Comparison of ENCODE assay signal across 7 cellular contexts in genomic region chr12:42325326-42325775, GRCh38. TPM values are rescaled to one million over a fixed set of nuclear protein-coding genes. Genes with fewer than 3 reads are reported as not detected.
DNase-seq lines count a peak whose midpoint lies in the region; ATAC-seq lines count a peak whose summit lies in the region.

No MANE protein-coding gene starts in this region.

- peak overlapping the region; percentile 95 for H3K9ac ChIP-seq in HUES64 (ENCODE audit: low read depth, low read length)

- peaks cover 17% of the 10 kb centered on the region for H3K4me1 ChIP-seq in HUES64 (ENCODE audit: insufficient read depth, low read length)

- no peaks in the 10 kb centered on the region for H3K27me3 ChIP-seq in HUES64 (ENCODE audit: insufficient read depth, low read length)

- H3K27me3 Mint-ChIP-seq in activated naive CD8-positive, alpha-beta T cell treated with anti-CD3 and anti-CD28 coated beads for 36 hours: no peaks in the 10 kb centered on the region
- H3K27me3 Mint-ChIP-seq in immature natural killer cell (ENCODE audit: low read depth in 3 of 3): peaks cover 2 to 11% (median 4%) of the 10 kb centered on the region in 3 donors
- H3K27me3 Mint-ChIP-seq in stimulated activated naive CD8-positive, alpha-beta T cell treated with anti-CD3 and anti-CD28 coated beads, Interleukin-15, amount 100 ng/mL, for 72 hours: no peaks in the 10 kb centered on the region

- H3K4me1 Mint-ChIP-seq in activated naive CD8-positive, alpha-beta T cell treated with anti-CD3 and anti-CD28 coated beads for 36 hours: peaks cover 30% of the 10 kb centered on the region
- peaks cover 46 to 57% of the 10 kb centered on the region in 2 donors for H3K4me1 Mint-ChIP-seq in immature natural killer cell
- peaks cover 27% of the 10 kb centered on the region for H3K4me1 Mint-ChIP-seq in stimulated activated naive CD8-positive, alpha-beta T cell treated with anti-CD3 and anti-CD28 coated beads, Interleukin-15, amount 100 ng/mL, for 72 hours

- no peaks in the 10 kb centered on the region for H3K9me3 Mint-ChIP-seq in activated naive CD8-positive, alpha-beta T cell treated with anti-CD3 and anti-CD28 coated beads for 36 hours
- no peaks in the 10 kb centered on the region for H3K9me3 Mint-ChIP-seq in immature natural killer cell
- H3K9me3 Mint-ChIP-seq in stimulated activated naive CD8-positive, alpha-beta T cell treated with anti-CD3 and anti-CD28 coated beads, Interleukin-15, amount 100 ng/mL, for 72 hours: no peaks in the 10 kb centered on the region

- H3K4me3 Mint-ChIP-seq in activated naive CD8-positive, alpha-beta T cell treated with anti-CD3 and anti-CD28 coated beads for 36 hours: peak overlapping the region; percentile 95
- H3K4me3 Mint-ChIP-seq in immature natural killer cell: peak overlapping the region; percentile 97 to 99 (median 99)
- H3K4me3 Mint-ChIP-seq in stimulated activated naive CD8-positive, alpha-beta T cell treated with anti-CD3 and anti-CD28 coated beads, Interleukin-15, amount 100 ng/mL, for 72 hours: peak overlapping the region; percentile 99

- no peak for DNase-seq in activated naive CD8-positive, alpha-beta T cell treated with anti-CD3 and anti-CD28 coated beads for 36 hours
- DNase-seq in immature natural killer cell: no peak
- DNase-seq in stimulated activated naive CD8-positive, alpha-beta T cell treated with anti-CD3 and anti-CD28 coated beads, Interleukin-15, amount 100 ng/mL, for 72 hours: no peak
- DNase-seq in hepatic stellate cell (ENCODE audit: low spot score): no peak

- H3K27ac Mint-ChIP-seq in activated naive CD8-positive, alpha-beta T cell treated with anti-CD3 and anti-CD28 coated beads for 36 hours: peak overlapping the region; percentile 94
- H3K27ac Mint-ChIP-seq in immature natural killer cell: peak overlapping the region; percentile 93 to 99 (median 98)
- H3K27ac Mint-ChIP-seq in stimulated activated naive CD8-positive, alpha-beta T cell treated with anti-CD3 and anti-CD28 coated beads, Interleukin-15, amount 100 ng/mL, for 72 hours: peak overlapping the region; percentile 99

- no peak for ATAC-seq in stimulated activated naive CD8-positive, alpha-beta T cell treated with anti-CD3 and anti-CD28 coated beads, Interleukin-15, amount 100 ng/mL, for 72 hours
- ATAC-seq in GM21515 (IDR thresholded peaks at IDR 0.05; ENCODE audit: unreplicated experiment): no peak
- no peak for ATAC-seq in activated CD4-positive, CD25-positive, alpha-beta regulatory T cell treated with anti-CD3 and anti-CD28 coated beads, Interleukin-2, amount 50 U/mL, for 24 hours

- H3K9me3 ChIP-seq in HUES64 (ENCODE audit: insufficient read depth, low read depth, low read length): no peaks in the 10 kb centered on the region

- peaks cover 32% of the 10 kb centered on the region for H3K36me3 ChIP-seq in HUES64 (ENCODE audit: insufficient read depth, low read length)

- WGBS in HUES64: under 1% methylated on average over 5 of the region's 11 CpGs

- peaks cover 17% of the 10 kb centered on the region for H3K36me3 Mint-ChIP-seq in activated naive CD8-positive, alpha-beta T cell treated with anti-CD3 and anti-CD28 coated beads for 36 hours
- peaks cover 0 to 8% (median 8%) of the 10 kb centered on the region in 3 donors for H3K36me3 Mint-ChIP-seq in immature natural killer cell

- H3K27ac ChIP-seq in HUES64 (ENCODE audit: low read depth, low read length): peak overlapping the region; percentile 94

- H3K4me3 ChIP-seq in HUES64 (ENCODE audit: low read length): peak overlapping the region; percentile 89

RNA-seq across cellular contexts. Expression of gene ZCRB1, which starts 0.5 kb away (rescaled TPM):
- 43.5 TPM for polyA plus RNA-seq in HUES64 (2013, experiment 1 of 2)
- 65.5 TPM for polyA plus RNA-seq in HUES64 (2013, experiment 2 of 2)
- total RNA-seq in activated naive CD8-positive, alpha-beta T cell treated with anti-CD3 and anti-CD28 coated beads for 36 hours: 10 to 100 TPM; 74.2 to 78.3 TPM
- polyA plus RNA-seq in immature natural killer cell: 10 to 100 TPM; 57.2 to 98.5 (median 91.3) TPM

RNA-seq across cellular contexts. Expression of gene PPHLN1, which starts 0.6 kb away (rescaled TPM):
- 65.4 TPM for polyA plus RNA-seq in HUES64 (2013, experiment 1 of 2)
- polyA plus RNA-seq in HUES64 (2013, experiment 2 of 2): 66.6 TPM
- total RNA-seq in activated naive CD8-positive, alpha-beta T cell treated with anti-CD3 and anti-CD28 coated beads for 36 hours: 10 to 100 TPM; 81.2 to 81.6 TPM
- 100 to 1,000 TPM; 106 to 116 (median 107) TPM for polyA plus RNA-seq in immature natural killer cell
